16 cellular contexts compared by ENCODE assay signal in the genomic region with DNA sequence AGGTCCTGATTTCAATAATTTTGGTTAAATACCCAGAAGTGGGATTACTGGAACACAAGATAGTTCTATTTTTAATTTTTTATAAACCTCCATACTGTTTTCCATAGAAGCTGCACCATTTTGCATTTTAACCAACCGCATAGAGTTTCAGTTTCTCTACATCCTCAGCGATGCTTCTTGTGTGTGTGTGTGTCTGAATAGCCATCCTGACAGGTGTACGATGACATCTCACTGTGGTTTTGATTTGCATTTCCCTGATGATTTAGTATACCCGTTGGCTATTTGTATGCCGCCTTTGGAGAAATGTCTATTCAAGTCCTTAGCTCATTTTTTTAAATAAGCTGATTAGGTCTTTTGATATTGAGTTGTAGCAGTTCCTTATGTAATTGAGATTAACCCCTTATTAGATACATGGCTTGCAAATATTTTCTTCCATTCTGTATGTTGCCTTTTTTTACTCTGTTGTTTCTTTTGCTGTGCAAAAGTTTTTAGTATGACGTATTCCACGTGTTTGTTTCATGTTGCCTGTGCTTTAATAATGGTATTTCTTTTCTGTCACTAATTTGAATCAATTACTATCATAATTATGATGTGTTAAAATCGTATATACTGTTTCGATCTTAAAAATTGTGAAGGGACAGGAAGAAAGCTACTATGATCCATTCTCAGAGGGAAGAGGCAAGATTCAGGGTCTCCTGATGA.
A peak's percentile ranks its signal among the peaks of the same experiment; 100 is the strongest.
DNase-seq lines count a peak whose midpoint lies in the region; ATAC-seq, FAIRE-seq and TF ChIP-seq lines count a peak whose summit lies in the region.
"Had no signal": no experiment of that assay in that cellular context is flagged by ENCODE, and none has a peak within 500 bp of the region (broad histone marks: within the 10 kb centered on the region; RNA-seq: fewer than 3 reads in every experiment).

No MANE protein-coding gene starts in this region.

- CTCF ChIA-PET in GM12878 (lab: Yijun Ruan, JAX): no interaction called here
- CTCF ChIA-PET in GM10248 (lab: Yijun Ruan, JAX): interaction anchor here (0.9 kb wide), 1 partner anchor 8 kb away, joined by 3 read pairs; no protein-coding TSS in a partner anchor

- POLR2A ChIA-PET in GM12878 (lab: Charles Lee) (no interaction called here), GM10248 (lab: Yijun Ruan, JAX) (no interaction called here)

- in situ Hi-C loops in GM12878 (cut with MboI): no loop called here

- 17% methylated on average over 9 of the region's 9 CpGs for WGBS in GM12878 (ENCODE audit: insufficient coverage, insufficient replicate concordance, low lambda C conversion rate, missing lambda C conversion rate)

- ATAC-seq in GM18861 (IDR thresholded peaks at IDR 0.05; ENCODE audit: unreplicated experiment) (peak; percentile 83), HG02678 (IDR thresholded peaks at IDR 0.05; ENCODE audit: unreplicated experiment) (peak; percentile 77), GM12878 (peak; percentile 31; the same call in 2 of the 3 replicates), HG02938 (IDR thresholded peaks at IDR 0.05; ENCODE audit: unreplicated experiment) (no peak)
- ATAC-seq: activated CD8-positive, alpha-beta T cell treated with anti-CD3 and anti-CD28 coated beads, Interleukin-2, amount 10 ng/mL, durations not matched to agents 7 days and 5 days; K562; mucosa of descending colon had no signal

- BruUV-seq in GM12878 (replicated peaks; lab: Mats Ljungman, UMichigan): no TSS peak

- TF ChIP-seq POLR2A in GM12878 (IDR thresholded peaks at IDR 0.05; ENCODE audit: low read depth, low read length): no peak

- SMC1A ChIA-PET in GM12878 (lab: Charles Lee; ENCODE audit: uncharacterized antibody, unreplicated experiment): no interaction called here

- no peak for TF ChIP-seq EP300 in GM12878 (IDR thresholded peaks at IDR 0.05; ENCODE audit: borderline replicate concordance in 1 of 2, control insufficient read depth in 1 of 2, low read depth in 2 of 2, low read length in 2 of 2)

- DNase-seq in Karpas-422 (peak; percentile 93), GM12878 (ENCODE audit: low read depth, low spot score) (no peak), GM03348 (ENCODE audit: low spot score) (no peak), GM10248 (ENCODE audit: extremely low spot score) (no peak), RCC 7860 (ENCODE audit: low spot score) (no peak)
- DNase-seq: activated CD8-positive, alpha-beta T cell treated with anti-CD3 and anti-CD28 coated beads, Interleukin-2, amount 10 ng/mL, durations not matched to agents 7 days and 5 days; AML-193; mucosa of descending colon; NCI-H1694 treated with DMSO at 0.1 percent for 48 hours; NCI-H510A treated with DMSO at 0.1 percent for 48 hours; stimulated activated CD4-positive, alpha-beta T cell treated with anti-CD3 and anti-CD28 coated beads, Interleukin-2, amount 100 ng/mL, for 48 hours had no signal

- H3K4me2 ChIP-seq in Karpas-422 (ENCODE audit: low read depth, low read length, poor library complexity, severe bottlenecking) (peak overlapping the region; percentile 60), GM12878 (ENCODE audit: control insufficient read depth, insufficient read depth) (no peak overlapping the region)

- peak overlapping the region; percentile 58 for H3K27ac ChIP-seq in Karpas-422 (ENCODE audit: low read length)
- no peak overlapping the region for H3K27ac ChIP-seq in GM12878 (ENCODE audit: control insufficient read depth, insufficient read depth)

- no peaks in the 10 kb centered on the region for H3K36me3 ChIP-seq in Karpas-422 (ENCODE audit: insufficient read depth, low read length)
- H3K36me3 ChIP-seq in GM12878 (ENCODE audit: control insufficient read depth in 2 of 2, insufficient read depth in 2 of 2, low read length in 1 of 2): no peaks in the 10 kb centered on the region

- H3K9me2 ChIP-seq in Karpas-422 (replicated peaks; ENCODE audit: insufficient read depth, low read length): no peaks in the 10 kb centered on the region

- no peak overlapping the region for H2AFZ ChIP-seq in Karpas-422 (ENCODE audit: low read length)
- H2AFZ ChIP-seq in GM12878 (ENCODE audit: control insufficient read depth, low read depth, low read length): no peak overlapping the region

- H3K4me1 ChIP-seq in Karpas-422 (ENCODE audit: low read length) (peaks cover 43% of the 10 kb centered on the region), GM12878 (ENCODE audit: control insufficient read depth, insufficient read depth, low read length) (no peaks in the 10 kb centered on the region)

- FAIRE-seq in GM12878 (lab: Jason Lieb, UNC) (no peak), RCC 7860 (lab: Jason Lieb, UNC) (no peak)
- FAIRE-seq: bronchial epithelial cell, K562 had no signal

- H3K9me3 ChIP-seq in Karpas-422 (ENCODE audit: low read length) (no peaks in the 10 kb centered on the region), GM12878 (replicated peaks; ENCODE audit: control insufficient read depth, insufficient read depth, low read length) (no peaks in the 10 kb centered on the region)
- H3K9me3 ChIP-seq: mucosa of descending colon had no signal

- intact Hi-C loops in GM12878 (cut with micrococcal nuclease; ENCODE audit: unreplicated experiment): no loop called here

- H3K27me3 ChIP-seq in Karpas-422 (ENCODE audit: low read length) (no peaks in the 10 kb centered on the region), GM12878 (replicated peaks in 1 of 2; ENCODE audit: control insufficient read depth in 2 of 2, insufficient read depth in 2 of 2, low read length in 1 of 2) (no peaks in the 10 kb centered on the region)

- no peak for TF ChIP-seq CTCF in GM12878 (IDR thresholded peaks at IDR 0.05 in 2 of 3, conservative IDR thresholded peaks at IDR 0.05 in 1 of 3; ENCODE audit: control insufficient read depth in 2 of 3, extremely low read depth in 1 of 3, insufficient read depth in 1 of 3, low read depth in 3 of 3, low read length in 3 of 3)
- TF ChIP-seq CTCF in GM10248 (IDR thresholded peaks at IDR 0.05; ENCODE audit: control extremely low read depth, extremely low read depth, low read depth, missing control alignments): no peak

- H3K79me2 ChIP-seq in Karpas-422 (ENCODE audit: low read length) (no peaks in the 10 kb centered on the region), GM12878 (ENCODE audit: control insufficient read depth, insufficient read depth, low read length) (no peaks in the 10 kb centered on the region)

- H3K9ac ChIP-seq in Karpas-422 (ENCODE audit: low read length) (no peak overlapping the region), GM12878 (ENCODE audit: control insufficient read depth, insufficient read depth, low read length) (no peak overlapping the region)

- RAD21 ChIA-PET in GM12878 (lab: Charles Lee; ENCODE audit: unreplicated experiment): no interaction called here

- H3K4me3 ChIP-seq in Karpas-422 (ENCODE audit: low read length) (peak overlapping the region; percentile 38), GM12878 (no peak overlapping the region)
- H3K4me3 ChIP-seq: K562, mucosa of descending colon had no signal

- TF ChIP-seq RAD21 in GM12878 (IDR thresholded peaks at IDR 0.05; ENCODE audit: insufficient read depth, low read depth, low read length): no peak

- H4K20me1 ChIP-seq in Karpas-422 (ENCODE audit: insufficient read depth, low read depth, low read length) (no peaks in the 10 kb centered on the region), GM12878 (ENCODE audit: control insufficient read depth, insufficient read depth) (no peaks in the 10 kb centered on the region)

TF ChIP-seq in GM12878, 131 proteins besides CTCF, POLR2A, EP300 and RAD21 (continues in another document):
- TF ChIP-seq MEF2B (IDR thresholded peaks at IDR 0.05; ENCODE audit: partially characterized antibody, poor library complexity, severe bottlenecking) (no peak), HCFC1 (IDR thresholded peaks at IDR 0.05; ENCODE audit: low read length) (no peak), KAT2A (conservative IDR thresholded peaks at IDR 0.05; ENCODE audit: control insufficient read depth, low read depth, low read length) (no peak), ZNF384 (IDR thresholded peaks at IDR 0.05; ENCODE audit: borderline replicate concordance, low read depth, low read length) (no peak), ETV6 (conservative IDR thresholded peaks at IDR 0.05 in 1 of 2, IDR thresholded peaks at IDR 0.05 in 1 of 2; ENCODE audit: borderline replicate concordance in 1 of 2, low read depth in 1 of 2) (no peak), RBBP5 (conservative IDR thresholded peaks at IDR 0.05) (no peak), FOS (IDR thresholded peaks at IDR 0.05; ENCODE audit: borderline replicate concordance, extremely low read depth, insufficient read length) (no peak), RCOR1 (conservative IDR thresholded peaks at IDR 0.05; ENCODE audit: low read depth, low read length) (no peak), BRCA1 (IDR thresholded peaks at IDR 0.05; ENCODE audit: low read depth, low read length) (no peak), NR2C1 (IDR thresholded peaks at IDR 0.05) (no peak), ZZZ3 (IDR thresholded peaks at IDR 0.05; ENCODE audit: control insufficient read depth, insufficient read length, low read depth) (no peak)
- TF ChIP-seq, protein P1, sequence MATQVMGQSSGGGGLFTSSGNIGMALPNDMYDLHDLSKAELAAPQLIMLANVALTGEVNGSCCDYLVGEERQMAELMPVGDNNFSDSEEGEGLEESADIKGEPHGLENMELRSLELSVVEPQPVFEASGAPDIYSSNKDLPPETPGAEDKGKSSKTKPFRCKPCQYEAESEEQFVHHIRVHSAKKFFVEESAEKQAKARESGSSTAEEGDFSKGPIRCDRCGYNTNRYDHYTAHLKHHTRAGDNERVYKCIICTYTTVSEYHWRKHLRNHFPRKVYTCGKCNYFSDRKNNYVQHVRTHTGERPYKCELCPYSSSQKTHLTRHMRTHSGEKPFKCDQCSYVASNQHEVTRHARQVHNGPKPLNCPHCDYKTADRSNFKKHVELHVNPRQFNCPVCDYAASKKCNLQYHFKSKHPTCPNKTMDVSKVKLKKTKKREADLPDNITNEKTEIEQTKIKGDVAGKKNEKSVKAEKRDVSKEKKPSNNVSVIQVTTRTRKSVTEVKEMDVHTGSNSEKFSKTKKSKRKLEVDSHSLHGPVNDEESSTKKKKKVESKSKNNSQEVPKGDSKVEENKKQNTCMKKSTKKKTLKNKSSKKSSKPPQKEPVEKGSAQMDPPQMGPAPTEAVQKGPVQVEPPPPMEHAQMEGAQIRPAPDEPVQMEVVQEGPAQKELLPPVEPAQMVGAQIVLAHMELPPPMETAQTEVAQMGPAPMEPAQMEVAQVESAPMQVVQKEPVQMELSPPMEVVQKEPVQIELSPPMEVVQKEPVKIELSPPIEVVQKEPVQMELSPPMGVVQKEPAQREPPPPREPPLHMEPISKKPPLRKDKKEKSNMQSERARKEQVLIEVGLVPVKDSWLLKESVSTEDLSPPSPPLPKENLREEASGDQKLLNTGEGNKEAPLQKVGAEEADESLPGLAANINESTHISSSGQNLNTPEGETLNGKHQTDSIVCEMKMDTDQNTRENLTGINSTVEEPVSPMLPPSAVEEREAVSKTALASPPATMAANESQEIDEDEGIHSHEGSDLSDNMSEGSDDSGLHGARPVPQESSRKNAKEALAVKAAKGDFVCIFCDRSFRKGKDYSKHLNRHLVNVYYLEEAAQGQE (IDR thresholded peaks at IDR 0.05; ENCODE audit: low read depth, low read length): no peak
